Comparison of ENCODE assay signal across 24 cellular contexts in the genomic region with DNA sequence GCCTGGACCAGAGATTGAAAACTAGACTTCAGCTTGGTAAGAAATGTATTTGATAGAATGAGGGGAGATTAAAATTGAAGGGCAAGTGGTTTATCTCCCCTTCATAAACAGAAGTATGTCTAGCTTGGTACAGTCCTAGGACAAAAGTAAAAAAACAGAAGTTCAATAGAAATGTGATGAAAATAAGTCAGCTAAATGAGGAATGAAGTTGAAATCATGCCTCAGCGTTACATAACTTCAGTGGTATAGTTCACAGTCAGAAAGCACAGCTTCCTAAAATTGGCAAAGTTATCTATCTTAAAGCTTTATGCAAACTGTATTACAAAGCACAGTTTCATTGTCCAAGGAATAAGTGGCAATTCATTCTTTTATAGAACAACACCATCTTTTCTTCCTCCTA.
DNase-seq lines count a peak whose midpoint lies in the region; ATAC-seq, FAIRE-seq and TF ChIP-seq lines count a peak whose summit lies in the region.
"Had no signal": no experiment of that assay in that cellular context is flagged by ENCODE, and none has a peak within 500 bp of the region (broad histone marks: within the 10 kb centered on the region; RNA-seq: fewer than 3 reads in every experiment).

No MANE protein-coding gene starts in this region.

- H3K36me3 Mint-ChIP-seq in type B pancreatic cell: peaks cover 4% of the 10 kb centered on the region
- H3K36me3 Mint-ChIP-seq in natural killer cell: no peaks in the 10 kb centered on the region

- no peak for TF ChIP-seq CTCF in HL-60 (IDR thresholded peaks at IDR 0.05; ENCODE audit: insufficient read depth, low read length)
- no peak for TF ChIP-seq CTCF in HepG2 (CRISPR knock-in tag; IDR thresholded peaks at IDR 0.05)
- TF ChIP-seq CTCF in type B pancreatic cell (conservative IDR thresholded peaks at IDR 0.05): no peak
- no peak for TF ChIP-seq CTCF in natural killer cell (IDR thresholded peaks at IDR 0.05)

- intact Hi-C loops in HepG2 (cut with micrococcal nuclease; ENCODE audit: unreplicated experiment) (no loop called here), natural killer cell (cut with micrococcal nuclease) (no loop called here)

- no peaks in the 10 kb centered on the region for H3K27me3 ChIP-seq in HL-60 (ENCODE audit: insufficient read depth, poor library complexity, severe bottlenecking)
- no peaks in the 10 kb centered on the region for H3K27me3 ChIP-seq in HepG2 (ENCODE audit: control insufficient read depth in 1 of 2, insufficient read depth in 2 of 2, low read length in 2 of 2)
- H3K27me3 ChIP-seq: Peyer's patch had no signal

- no peaks in the 10 kb centered on the region for H3K79me2 ChIP-seq in HepG2 (ENCODE audit: insufficient read depth, low read length)

- H3K9me3 ChIP-seq in HepG2 (ENCODE audit: low read length): no peaks in the 10 kb centered on the region
- H3K9me3 ChIP-seq: A549, HAP-1, MG63, Peyer's patch had no signal

- H3K9me3 Mint-ChIP-seq in type B pancreatic cell: no peaks in the 10 kb centered on the region
- H3K9me3 Mint-ChIP-seq in natural killer cell: peaks cover 7 to 8% of the 10 kb centered on the region in 2 donors

- POLR2A ChIA-PET in HepG2 (lab: Yijun Ruan, JAX): no interaction called here

- H3K27me3 Mint-ChIP-seq in type B pancreatic cell (no peaks in the 10 kb centered on the region), natural killer cell (ENCODE audit: low read depth in 2 of 2) (no peaks in the 10 kb centered on the region)

- H3K4me1 Mint-ChIP-seq in type B pancreatic cell (ENCODE audit: unreplicated experiment) (no peaks in the 10 kb centered on the region), natural killer cell (no peaks in the 10 kb centered on the region)

- TF ChIP-seq EP300 in HepG2 (IDR thresholded peaks at IDR 0.05; ENCODE audit: low read depth in 2 of 2, low read length in 2 of 2) (no peak), HepG2 (CRISPR knock-in tag; IDR thresholded peaks at IDR 0.05; ENCODE audit: borderline replicate concordance) (no peak)

- no peak overlapping the region for H3K4me3 ChIP-seq in HL-60 (replicated peaks; ENCODE audit: insufficient read depth, low read length)
- no peak overlapping the region for H3K4me3 ChIP-seq in HepG2 (replicated peaks in 1 of 3; ENCODE audit: insufficient read depth in 1 of 3, low read depth in 2 of 3, low read length in 3 of 3)
- H3K4me3 ChIP-seq: A549, GM23248, HAP-1, MG63, Peyer's patch, SK-N-MC had no signal

- H3K4me2 ChIP-seq in HepG2 (ENCODE audit: low read depth, low read length): no peak overlapping the region
- H3K4me2 ChIP-seq: A549 had no signal

- H2AFZ ChIP-seq in HepG2 (ENCODE audit: low read length): no peak overlapping the region
- H2AFZ ChIP-seq: GM23248 had no signal

- TF ChIP-seq RAD21 in HepG2 (CRISPR knock-in tag; IDR thresholded peaks at IDR 0.05): no peak

- ATAC-seq in HepG2 (no peak), natural killer cell (no peak)
- ATAC-seq: A549, Right ventricle myocardium inferior had no signal

- H3K27ac ChIP-seq in HL-60 (replicated peaks) (no peak overlapping the region), HepG2 (ENCODE audit: extremely low read length, insufficient read depth, low read length) (no peak overlapping the region)
- H3K27ac ChIP-seq: A549, GM23248, Peyer's patch, SK-N-MC had no signal

- no peaks in the 10 kb centered on the region for H3K4me1 ChIP-seq in HepG2 (ENCODE audit: insufficient read depth, low read length)
- H3K4me1 ChIP-seq: A549, HAP-1, Peyer's patch had no signal

- no peak for FAIRE-seq in HepG2 (lab: Jason Lieb, UNC)
- FAIRE-seq: A549, G401.6, GM19239 had no signal

- H4K20me1 ChIP-seq in HepG2 (ENCODE audit: insufficient read depth, low read length): no peaks in the 10 kb centered on the region

- no peak overlapping the region for H3K9ac ChIP-seq in HepG2 (ENCODE audit: insufficient read depth, low read depth, low read length)
- H3K9ac ChIP-seq: GM23248 had no signal

- 44% methylated on average over 1 of the region's 1 CpG for WGBS in HepG2 (ENCODE audit: low lambda C conversion rate)

- in situ Hi-C loops in HepG2 (cut with HindIII; ENCODE audit: extremely low pct_ligation_motif_present, low pct_unique_long_range_greater_than_20kb): no loop called here

- no peak for TF ChIP-seq POLR2A in HepG2 (IDR thresholded peaks at IDR 0.05; ENCODE audit: insufficient read depth in 1 of 2, low read depth in 2 of 2, low read length in 2 of 2)

- H3K4me3 Mint-ChIP-seq in type B pancreatic cell (no peak overlapping the region), natural killer cell (no peak overlapping the region)

- no peaks in the 10 kb centered on the region for H3K36me3 ChIP-seq in HepG2 (replicated peaks in 1 of 2; ENCODE audit: control insufficient read depth in 1 of 2, insufficient read depth in 2 of 2, low read length in 2 of 2)
- H3K36me3 ChIP-seq: HAP-1, MG63, Peyer's patch had no signal

- BruUV-seq in HepG2 (replicated peaks; lab: Mats Ljungman, UMichigan): no TSS peak

- no peak overlapping the region for H3K27ac Mint-ChIP-seq in type B pancreatic cell
- H3K27ac Mint-ChIP-seq in natural killer cell: no peak overlapping the region

- CTCF ChIA-PET in HepG2 (lab: Yijun Ruan, JAX; ENCODE audit: low intra/inter-chr PET ratio, low total read pairs): no interaction called here

- peak; percentile 17 to 54 for DNase-seq in HL-60 (ENCODE audit: low read depth in 1 of 2, low spot score in 1 of 2)
- DNase-seq in NOMO-1 treated with DMSO at 0.1 percent for 48 hours (lab: John Stamatoyannopoulos, UW; ENCODE audit: unreplicated experiment): peak; percentile 93
- peak; percentile 69 for DNase-seq in SKM-1 treated with dmso at 0.1 percent for 144 hours (lab: John Stamatoyannopoulos, UW; ENCODE audit: unreplicated experiment)
- peak; percentile 14 for DNase-seq in putamen (ENCODE audit: low spot score)
- no peak for DNase-seq in HepG2 (ENCODE audit: low spot score)
- DNase-seq in type B pancreatic cell (ENCODE audit: extremely low spot score, unreplicated experiment): no peak
- DNase-seq in UCSD-AML1 (lab: John Stamatoyannopoulos, UW; ENCODE audit: unreplicated experiment): no peak
- no peak for DNase-seq in natural killer cell
- DNase-seq: C1 segment of cervical spinal cord, GM23248, IMR-90, MG63, NCI-H187, NCI-H2107, NCI-H510A treated with DMSO at 0.1 percent for 48 hours, NCI-H774, Peyer's patch, T-helper 1 cell had no signal

TF ChIP-seq in HepG2, 621 proteins besides CTCF, POLR2A, EP300 and RAD21:
- TF ChIP-seq ZBTB20 (CRISPR knock-in tag; IDR thresholded peaks at IDR 0.05; ENCODE audit: borderline replicate concordance, low read depth): no peak
- no peak for TF ChIP-seq SRSF9 (IDR thresholded peaks at IDR 0.05; ENCODE audit: borderline replicate concordance, insufficient read depth, low read depth, low read length, poor library complexity, severe bottlenecking)
- no peak for TF ChIP-seq IKZF1 (IDR thresholded peaks at IDR 0.05)
- no peak for TF ChIP-seq NFIB (CRISPR knock-in tag; IDR thresholded peaks at IDR 0.05; ENCODE audit: borderline replicate concordance)
- no peak for TF ChIP-seq ZC3H4 (CRISPR knock-in tag; IDR thresholded peaks at IDR 0.05; ENCODE audit: borderline replicate concordance)
- no peak for TF ChIP-seq ZNF34 (CRISPR knock-in tag; IDR thresholded peaks at IDR 0.05; ENCODE audit: borderline replicate concordance)

Comparison
In these comparisons a context has a peak if more than half of its experiments do, and no peak if none do; other contexts are left out.
1. DNase-seq: peak in HL-60 (2 of 2), NOMO-1 treated with DMSO at 0.1 percent for 48 hours (single experiment), SKM-1 treated with dmso at 0.1 percent for 144 hours (single experiment) and putamen (single experiment); none in HepG2 (single experiment), type B pancreatic cell (single experiment), UCSD-AML1 (single experiment) and natural killer cell (single experiment).